8 cellular contexts compared by ENCODE assay signal in the genomic region with DNA sequence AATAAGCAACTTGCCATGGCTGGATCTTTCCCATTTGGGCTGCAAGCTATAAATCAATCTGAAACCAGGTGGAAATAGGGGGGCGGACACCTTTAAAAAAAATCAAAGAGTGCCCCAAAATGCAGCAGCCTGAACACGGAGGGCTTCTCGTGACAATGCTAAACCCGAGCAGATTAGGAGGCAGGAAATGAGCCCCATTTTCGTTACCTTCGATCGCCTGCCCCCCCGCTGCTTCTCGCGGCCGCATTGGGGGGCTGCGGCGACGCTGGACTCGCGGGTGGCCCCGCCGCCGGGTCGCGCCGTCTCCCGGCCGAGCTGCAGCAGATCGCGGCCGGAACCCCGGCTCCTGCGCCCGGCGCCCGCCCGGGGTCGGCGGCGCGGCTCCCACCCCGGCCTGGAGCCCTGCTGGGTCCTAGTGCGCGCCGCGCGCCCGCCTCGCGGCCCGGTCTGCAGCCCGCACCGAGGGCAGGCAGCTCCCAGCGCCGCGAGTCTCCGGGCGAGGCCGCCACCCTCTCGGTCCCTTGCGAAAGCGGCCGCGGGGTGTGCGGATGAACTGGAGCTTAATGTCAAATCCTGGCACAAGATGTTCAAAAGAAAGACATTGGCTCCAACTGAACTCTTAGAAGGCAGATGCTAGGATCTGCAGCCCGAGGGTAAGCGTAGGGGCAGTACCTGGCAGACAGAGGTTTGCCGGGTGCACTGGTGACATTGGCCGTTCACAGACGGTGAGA.
DNase-seq lines count a peak whose midpoint lies in the region; ATAC-seq and TF ChIP-seq lines count a peak whose summit lies in the region.

No MANE protein-coding gene starts in this region.

- no peaks in the 10 kb centered on the region for H3K36me3 ChIP-seq in DOHH2 (ENCODE audit: control insufficient read depth, low read length)
- H3K36me3 ChIP-seq in upper lobe of left lung: no peaks in the 10 kb centered on the region

- H3K27me3 ChIP-seq in DOHH2 (ENCODE audit: control insufficient read depth, low read length): peaks cover 16% of the 10 kb centered on the region
- no peaks in the 10 kb centered on the region for H3K27me3 ChIP-seq in upper lobe of left lung

- no peaks in the 10 kb centered on the region for H3K9me3 ChIP-seq in DOHH2 (ENCODE audit: control insufficient read depth, insufficient read depth, low read length)
- H3K9me3 ChIP-seq in upper lobe of left lung: no peaks in the 10 kb centered on the region

- H3K27me3 Mint-ChIP-seq in activated naive CD4-positive, alpha-beta T cell treated with anti-CD3 and anti-CD28 coated beads, Interleukin-2, amount 10 ng/mL, durations not matched to agents 7 days and 5 days: no peaks in the 10 kb centered on the region
- H3K27me3 Mint-ChIP-seq in glutamatergic neuron (ENCODE audit: unreplicated experiment): peaks cover 16% of the 10 kb centered on the region

- peaks cover 21% of the 10 kb centered on the region for H3K36me3 Mint-ChIP-seq in activated naive CD4-positive, alpha-beta T cell treated with anti-CD3 and anti-CD28 coated beads, Interleukin-2, amount 10 ng/mL, durations not matched to agents 7 days and 5 days
- H3K36me3 Mint-ChIP-seq in glutamatergic neuron (ENCODE audit: unreplicated experiment): peaks cover 5% of the 10 kb centered on the region

- H3K4me1 Mint-ChIP-seq in activated naive CD4-positive, alpha-beta T cell treated with anti-CD3 and anti-CD28 coated beads, Interleukin-2, amount 10 ng/mL, durations not matched to agents 7 days and 5 days: peaks cover 65% of the 10 kb centered on the region
- peaks cover 60% of the 10 kb centered on the region for H3K4me1 Mint-ChIP-seq in glutamatergic neuron (ENCODE audit: low read depth, unreplicated experiment)

- 0 out of 2 replicates have a peak, but pooled peaks cover 3% of the 10 kb centered on the region for H3F3A ChIP-seq in DOHH2 (ENCODE audit: control insufficient read depth, insufficient read depth)

- TF ChIP-seq POLR2A in upper lobe of left lung (IDR thresholded peaks at IDR 0.05): peak in 1 of 4 donors; percentile 53

- no peaks in the 10 kb centered on the region for H4K20me1 ChIP-seq in DOHH2 (ENCODE audit: control insufficient read depth, insufficient read depth, low read depth, low read length)

- TF ChIP-seq EP300 in upper lobe of left lung (IDR thresholded peaks at IDR 0.05): no peak

- CTCF ChIA-PET in activated naive CD4-positive, alpha-beta T cell treated with anti-CD3 and anti-CD28 coated beads, Interleukin-2, amount 10 ng/mL, durations not matched to agents 7 days and 5 days (lab: Charles Lee): interaction anchor here (2.4 to 2.6 kb wide), 2 partner anchors 22 to 103 kb away, joined by 10 to 13 read pairs; no protein-coding TSS in a partner anchor

- peak overlapping the region; percentile 85 for H3K4me2 ChIP-seq in DOHH2 (ENCODE audit: low read length)

- peak overlapping the region; percentile 98 for H3K27ac Mint-ChIP-seq in activated naive CD4-positive, alpha-beta T cell treated with anti-CD3 and anti-CD28 coated beads, Interleukin-2, amount 10 ng/mL, durations not matched to agents 7 days and 5 days
- peak overlapping the region; percentile 98 for H3K27ac Mint-ChIP-seq in glutamatergic neuron (ENCODE audit: unreplicated experiment)

- H3K9me3 Mint-ChIP-seq in activated naive CD4-positive, alpha-beta T cell treated with anti-CD3 and anti-CD28 coated beads, Interleukin-2, amount 10 ng/mL, durations not matched to agents 7 days and 5 days: no peaks in the 10 kb centered on the region
- peaks cover 32% of the 10 kb centered on the region for H3K9me3 Mint-ChIP-seq in glutamatergic neuron (ENCODE audit: unreplicated experiment)

- H3K4me3 ChIP-seq in DOHH2 (ENCODE audit: low read length) (peak overlapping the region; percentile 74), upper lobe of left lung (peak overlapping the region; percentile 65 to 83 (median 75))

- H3K79me2 ChIP-seq in DOHH2 (ENCODE audit: control insufficient read depth, low read length): no peaks in the 10 kb centered on the region

- WGBS in upper lobe of left lung, 2 donors: 1 to 4% methylated on average over 10 to 17 of the region's 66 CpGs

- H3K27ac ChIP-seq in DOHH2 (ENCODE audit: low read depth, low read length): no peak overlapping the region
- H3K27ac ChIP-seq in upper lobe of left lung: peak overlapping the region; percentile 64 to 87 (median 74)

- no peaks in the 10 kb centered on the region for H3K9me2 ChIP-seq in DOHH2 (replicated peaks; ENCODE audit: control insufficient read depth, low read length)

- ATAC-seq in GM21526 (IDR thresholded peaks at IDR 0.05; ENCODE audit: low FRiP score, unreplicated experiment) (peak; percentile 66), upper lobe of left lung (ENCODE audit: low FRiP score in 2 of 2) (peak; percentile 79 to 96)

- H3K4me1 ChIP-seq in DOHH2 (ENCODE audit: control insufficient read depth, low read length) (peaks cover 49% of the 10 kb centered on the region), upper lobe of left lung (peaks cover 17 to 44% (median 32%) of the 10 kb centered on the region in 4 donors)

- DNase-seq in HuH-7.5 (ENCODE audit: low spot score) (peak; percentile 67), SHP77 treated with DMSO at 0.1 percent for 48 hours (lab: John Stamatoyannopoulos, UW) (peak; percentile 68), glutamatergic neuron (peak; percentile 87), occipital lobe (lab: John Stamatoyannopoulos, UW) (peak; percentile 37), upper lobe of left lung (peak; percentile 72 to 95)
- DNase-seq in activated naive CD4-positive, alpha-beta T cell treated with anti-CD3 and anti-CD28 coated beads, Interleukin-2, amount 10 ng/mL, durations not matched to agents 7 days and 5 days: peak; percentile 75

- TF ChIP-seq CTCF in DOHH2 (IDR thresholded peaks at IDR 0.05; ENCODE audit: low read depth, low read length, poor library complexity, severe bottlenecking) (no peak), glutamatergic neuron (IDR thresholded peaks at IDR 0.05; ENCODE audit: partially characterized antibody, unreplicated experiment) (no peak), upper lobe of left lung (IDR thresholded peaks at IDR 0.05) (peak in 3 of 6 experiments; percentile 34 to 54 (median 39))

- peak overlapping the region; percentile 94 for H3K4me3 Mint-ChIP-seq in activated naive CD4-positive, alpha-beta T cell treated with anti-CD3 and anti-CD28 coated beads, Interleukin-2, amount 10 ng/mL, durations not matched to agents 7 days and 5 days
- peak overlapping the region; percentile 96 for H3K4me3 Mint-ChIP-seq in glutamatergic neuron (ENCODE audit: unreplicated experiment)

Comparison
In these comparisons a context has a peak if more than half of its experiments do, and no peak if none do; other contexts are left out.
1. DNase-seq: peak in every context shown above with its lines; median percentile 87 in glutamatergic neuron; 84 in upper lobe of left lung; 75 in activated naive CD4-positive, alpha-beta T cell treated with anti-CD3 and anti-CD28 coated beads, Interleukin-2, amount 10 ng/mL, durations not matched to agents 7 days and 5 days; 68 in SHP77 treated with DMSO at 0.1 percent for 48 hours; 67 in HuH-7.5; 37 in occipital lobe.